ENCODE assay signal across 11 cellular contexts in genomic region chr17:80765241-80766022, GRCh38.
DNase-seq lines count a peak whose midpoint lies in the region; ATAC-seq lines count a peak whose summit lies in the region.
"Had no signal": no experiment of that assay in that cellular context is flagged by ENCODE, and none has a peak within 500 bp of the region (broad histone marks: within the 10 kb centered on the region; RNA-seq: fewer than 3 reads in every experiment).

No MANE protein-coding gene starts in this region.

- ATAC-seq in activated T-cell treated with anti-CD3 and anti-CD28 coated beads, Interleukin-2, amount 50 U/mL, for 72 hours (replicated peaks in 1 of 2) = no peak
- ATAC-seq in naive B cell (ENCODE audit: low read depth in 2 of 2) (peak; percentile 17 to 46), GM21447 (IDR thresholded peaks at IDR 0.05; ENCODE audit: unreplicated experiment) (no peak)

- no peaks in the 10 kb centered on the region for H3K27me3 Mint-ChIP-seq in CD8-positive, alpha-beta memory T cell
- no peaks in the 10 kb centered on the region for H3K27me3 Mint-ChIP-seq in activated T-cell treated with anti-CD3 and anti-CD28 coated beads, Interleukin-2, amount 50 U/mL, for 72 hours (ENCODE audit: low read depth)
- H3K27me3 Mint-ChIP-seq in naive B cell = no peaks in the 10 kb centered on the region

- H3K9me3 ChIP-seq in CD8-positive, alpha-beta memory T cell (ENCODE audit: low read length) = no peaks in the 10 kb centered on the region

- POLR2A ChIA-PET in CD8-positive, alpha-beta memory T cell (lab: Charles Lee) = no interaction called here

- H3K36me3 ChIP-seq in CD8-positive, alpha-beta memory T cell (ENCODE audit: insufficient read depth, low read length) = no peaks in the 10 kb centered on the region

- peak overlapping the region; percentile 48 to 96 (median 77) for H3K27ac Mint-ChIP-seq in CD8-positive, alpha-beta memory T cell
- peak overlapping the region; percentile 86 for H3K27ac Mint-ChIP-seq in activated T-cell treated with anti-CD3 and anti-CD28 coated beads, Interleukin-2, amount 50 U/mL, for 72 hours
- peak overlapping the region in 5 of 6 donors; percentile 40 to 85 (median 71) for H3K27ac Mint-ChIP-seq in naive B cell

- CTCF ChIA-PET in CD8-positive, alpha-beta memory T cell (lab: Charles Lee) = interaction anchor here (1.1 kb wide), 1 partner anchor 16 kb away, joined by 3 read pairs; no protein-coding TSS in a partner anchor

- H3K4me3 Mint-ChIP-seq in CD8-positive, alpha-beta memory T cell = peak overlapping the region; percentile 24 to 73 (median 65)
- peak overlapping the region; percentile 56 to 63 for H3K4me3 Mint-ChIP-seq in activated T-cell treated with anti-CD3 and anti-CD28 coated beads, Interleukin-2, amount 50 U/mL, for 72 hours
- H3K4me3 Mint-ChIP-seq in naive B cell = peak overlapping the region; percentile 30 to 85 (median 64)

- H3K36me3 Mint-ChIP-seq in CD8-positive, alpha-beta memory T cell = peaks cover 0 to 12% (median 5%) of the 10 kb centered on the region in 3 donors
- H3K36me3 Mint-ChIP-seq in activated T-cell treated with anti-CD3 and anti-CD28 coated beads, Interleukin-2, amount 50 U/mL, for 72 hours (ENCODE audit: insufficient read depth in 2 of 2) = no peaks in the 10 kb centered on the region
- no peaks in the 10 kb centered on the region for H3K36me3 Mint-ChIP-seq in naive B cell

- DNase-seq in CD8-positive, alpha-beta memory T cell = no peak
- DNase-seq in Jurkat, Clone E6-1 (ENCODE audit: low read depth, low spot score) = peak; percentile 63
- no peak for DNase-seq in activated T-cell treated with anti-CD3 and anti-CD28 coated beads, Interleukin-2, amount 50 U/mL, for 72 hours
- DNase-seq in naive B cell (no peak), superior temporal gyrus (ENCODE audit: extremely low spot score) (no peak), MV-4-11 (lab: John Stamatoyannopoulos, UW) (no peak), NCI-H82 treated with DMSO at 0.1 percent for 48 hours (lab: John Stamatoyannopoulos, UW; ENCODE audit: unreplicated experiment) (no peak)
- DNase-seq: Calu3; NCI-H1105; stimulated activated CD4-positive, alpha-beta T cell treated with anti-CD3 and anti-CD28 coated beads, Interleukin-12 subunit alpha, Interleukin-12 subunit beta, amount 100 ng/mL, for 4 hours had no signal

- peaks cover 51 to 63% (median 61%) of the 10 kb centered on the region in 3 donors for H3K4me1 Mint-ChIP-seq in CD8-positive, alpha-beta memory T cell
- H3K4me1 Mint-ChIP-seq in activated T-cell treated with anti-CD3 and anti-CD28 coated beads, Interleukin-2, amount 50 U/mL, for 72 hours (ENCODE audit: low read depth) = peaks cover 54% of the 10 kb centered on the region
- peaks cover 27 to 44% (median 43%) of the 10 kb centered on the region in 3 donors for H3K4me1 Mint-ChIP-seq in naive B cell

- H3K4me3 ChIP-seq in CD8-positive, alpha-beta memory T cell (ENCODE audit: low read length) = peak overlapping the region; percentile 40
- peak overlapping the region; percentile 42 for H3K4me3 ChIP-seq in Jurkat, Clone E6-1 (ENCODE audit: low read length)

- H3K9me3 Mint-ChIP-seq in CD8-positive, alpha-beta memory T cell = no peaks in the 10 kb centered on the region
- no peaks in the 10 kb centered on the region for H3K9me3 Mint-ChIP-seq in activated T-cell treated with anti-CD3 and anti-CD28 coated beads, Interleukin-2, amount 50 U/mL, for 72 hours
- no peaks in the 10 kb centered on the region for H3K9me3 Mint-ChIP-seq in naive B cell

- no peaks in the 10 kb centered on the region for H3K27me3 ChIP-seq in CD8-positive, alpha-beta memory T cell (ENCODE audit: insufficient read depth, low read length, poor library complexity, severe bottlenecking)

- peaks cover 47% of the 10 kb centered on the region for H3K4me1 ChIP-seq in CD8-positive, alpha-beta memory T cell (ENCODE audit: insufficient read depth, low read length)

- H3K27ac ChIP-seq in CD8-positive, alpha-beta memory T cell (ENCODE audit: low read depth, low read length) = no peak overlapping the region

Comparison
In these comparisons a context has a peak if more than half of its experiments do, and no peak if none do; other contexts are left out.
1. ATAC-seq: peak in naive B cell (2 of 2); none in activated T-cell treated with anti-CD3 and anti-CD28 coated beads, Interleukin-2, amount 50 U/mL, for 72 hours (0 of 2) and GM21447 (single experiment).
2. Peak in every context shown above with its lines, with median percentiles within 50 percentile points of each other: H3K27ac Mint-ChIP-seq and H3K4me3 Mint-ChIP-seq.